30 cellular contexts compared by ENCODE assay signal in genomic region chr9:87089963-87090362, GRCh38.
"Had no signal": no experiment of that assay in that cellular context is flagged by ENCODE, and none has a peak within 500 bp of the region (broad histone marks: within the 10 kb centered on the region; RNA-seq: fewer than 3 reads in every experiment).

No MANE protein-coding gene starts in this region.

- H3K27ac Mint-ChIP-seq: activated B cell treated with CpG ODN at 0.5 μM for 24 hours; activated CD4-positive, alpha-beta memory T cell treated with anti-CD3 and anti-CD28 coated beads for 36 hours; activated naive CD4-positive, alpha-beta T cell treated with anti-CD3 and anti-CD28 coated beads, Interleukin-2, amount 10 ng/mL, durations not matched to agents 7 days and 5 days; activated naive CD8-positive, alpha-beta T cell; activated naive CD8-positive, alpha-beta T cell treated with anti-CD3 and anti-CD28 coated beads, Interleukin-2, amount 50 U/mL, for 24 hours; activated T-helper 1 cell treated with anti-CD3 and anti-CD28 coated beads, Interleukin-12 subunit alpha, Interleukin-12 subunit beta, Interleukin-2, Interleukin-4 antibody, amounts not matched to agents 30 ng/mL and 10 ng/mL and 1 ng/mL, durations not matched to agents 14 hours and 24 hours and 36 hours had no signal

- H3K9me3 ChIP-seq: Peyer's patch had no signal

- ATAC-seq: activated naive CD8-positive, alpha-beta T cell treated with anti-CD3 and anti-CD28 coated beads, Interleukin-2, amount 50 U/mL, for 24 hours; activated T-cell treated with anti-CD3 and anti-CD28 coated beads, Interleukin-2, amount 50 U/mL, for 4 hours; K562; PC-3 had no signal

- H3K4me1 ChIP-seq: Peyer's patch had no signal

- H3K4me3 ChIP-seq: K562, Peyer's patch had no signal

- H3K36me3 Mint-ChIP-seq: activated CD4-positive, alpha-beta memory T cell treated with anti-CD3 and anti-CD28 coated beads for 36 hours; activated naive CD4-positive, alpha-beta T cell treated with anti-CD3 and anti-CD28 coated beads, Interleukin-2, amount 10 ng/mL, durations not matched to agents 7 days and 5 days; activated naive CD8-positive, alpha-beta T cell had no signal

- H3K27ac ChIP-seq: brain microvascular endothelial cell, Peyer's patch, VCaP had no signal

- DNase-seq: activated B cell treated with CpG ODN at 0.5 μM for 24 hours; activated CD4-positive, alpha-beta memory T cell treated with anti-CD3 and anti-CD28 coated beads for 36 hours; activated CD4-positive, alpha-beta T cell treated with anti-CD3 and anti-CD28 coated beads for 4 hours; activated CD4-positive, alpha-beta T cell treated with anti-CD3 and anti-CD28 coated beads, Interleukin-2, amount 50 U/mL, for 1 hour; activated CD4-positive, CD25-positive, alpha-beta regulatory T cell treated with anti-CD3 and anti-CD28 coated beads, Interleukin-2, amount 50 U/mL, for 72 hours; activated CD8-positive, alpha-beta memory T cell treated with anti-CD3 and anti-CD28 coated beads, Interleukin-2, amount 50 U/mL, for 4 hours; activated gamma-delta T cell treated with Interleukin-2 at 50 U/mL for 16 hours; activated naive CD4-positive, alpha-beta T cell treated with anti-CD3 and anti-CD28 coated beads, Interleukin-2, amount 10 ng/mL, durations not matched to agents 7 days and 5 days; activated naive CD8-positive, alpha-beta T cell treated with anti-CD3 and anti-CD28 coated beads, Interleukin-2, amount 50 U/mL, for 24 hours; activated T-cell treated with anti-CD3 and anti-CD28 coated beads for 4 hours; activated T-cell treated with anti-CD3 and anti-CD28 coated beads, Interleukin-2, amount 50 U/mL, for 4 hours; anterior cingulate cortex; brain microvascular endothelial cell; IMR-90; NCI-H1105; NCI-H1417 treated with DMSO at 0.1 percent for 48 hours; NCI-H1930; NCI-H345; NCI-H524 treated with DMSO at 0.1 percent for 48 hours; PC-3; Peyer's patch; RPMI8226; SW 1271; T-helper 1 cell; T-helper 2 cell; T-helper 9 cell had no signal

- H3K4me1 Mint-ChIP-seq: activated B cell treated with CpG ODN at 0.5 μM for 24 hours; activated naive CD4-positive, alpha-beta T cell treated with anti-CD3 and anti-CD28 coated beads, Interleukin-2, amount 10 ng/mL, durations not matched to agents 7 days and 5 days; activated naive CD8-positive, alpha-beta T cell treated with anti-CD3 and anti-CD28 coated beads, Interleukin-2, amount 50 U/mL, for 24 hours had no signal

- H3K27me3 ChIP-seq: brain microvascular endothelial cell, Peyer's patch had no signal

- H3K4me3 Mint-ChIP-seq: activated B cell treated with CpG ODN at 0.5 μM for 24 hours; activated CD4-positive, alpha-beta memory T cell treated with anti-CD3 and anti-CD28 coated beads for 36 hours; activated naive CD4-positive, alpha-beta T cell treated with anti-CD3 and anti-CD28 coated beads, Interleukin-2, amount 10 ng/mL, durations not matched to agents 7 days and 5 days; activated naive CD8-positive, alpha-beta T cell; activated naive CD8-positive, alpha-beta T cell treated with anti-CD3 and anti-CD28 coated beads, Interleukin-2, amount 50 U/mL, for 24 hours; activated T-cell treated with anti-CD3 and anti-CD28 coated beads, Interleukin-2, amount 50 U/mL, for 4 hours; activated T-helper 1 cell treated with anti-CD3 and anti-CD28 coated beads, Interleukin-12 subunit alpha, Interleukin-12 subunit beta, Interleukin-2, Interleukin-4 antibody, amounts not matched to agents 30 ng/mL and 10 ng/mL and 1 ng/mL, durations not matched to agents 14 hours and 24 hours and 36 hours had no signal

- H3K36me3 ChIP-seq: brain microvascular endothelial cell, Peyer's patch had no signal

- H3K27me3 Mint-ChIP-seq: activated B cell treated with CpG ODN at 0.5 μM for 24 hours; activated CD4-positive, alpha-beta memory T cell treated with anti-CD3 and anti-CD28 coated beads for 36 hours; activated naive CD4-positive, alpha-beta T cell treated with anti-CD3 and anti-CD28 coated beads, Interleukin-2, amount 10 ng/mL, durations not matched to agents 7 days and 5 days had no signal

- H3K9me3 Mint-ChIP-seq: activated naive CD8-positive, alpha-beta T cell treated with anti-CD3 and anti-CD28 coated beads, Interleukin-2, amount 50 U/mL, for 24 hours; activated T-helper 1 cell treated with anti-CD3 and anti-CD28 coated beads, Interleukin-12 subunit alpha, Interleukin-12 subunit beta, Interleukin-2, Interleukin-4 antibody, amounts not matched to agents 30 ng/mL and 10 ng/mL and 1 ng/mL, durations not matched to agents 14 hours and 24 hours and 36 hours had no signal
